ENCODE assay signal across 8 cellular contexts in the genomic region with DNA sequence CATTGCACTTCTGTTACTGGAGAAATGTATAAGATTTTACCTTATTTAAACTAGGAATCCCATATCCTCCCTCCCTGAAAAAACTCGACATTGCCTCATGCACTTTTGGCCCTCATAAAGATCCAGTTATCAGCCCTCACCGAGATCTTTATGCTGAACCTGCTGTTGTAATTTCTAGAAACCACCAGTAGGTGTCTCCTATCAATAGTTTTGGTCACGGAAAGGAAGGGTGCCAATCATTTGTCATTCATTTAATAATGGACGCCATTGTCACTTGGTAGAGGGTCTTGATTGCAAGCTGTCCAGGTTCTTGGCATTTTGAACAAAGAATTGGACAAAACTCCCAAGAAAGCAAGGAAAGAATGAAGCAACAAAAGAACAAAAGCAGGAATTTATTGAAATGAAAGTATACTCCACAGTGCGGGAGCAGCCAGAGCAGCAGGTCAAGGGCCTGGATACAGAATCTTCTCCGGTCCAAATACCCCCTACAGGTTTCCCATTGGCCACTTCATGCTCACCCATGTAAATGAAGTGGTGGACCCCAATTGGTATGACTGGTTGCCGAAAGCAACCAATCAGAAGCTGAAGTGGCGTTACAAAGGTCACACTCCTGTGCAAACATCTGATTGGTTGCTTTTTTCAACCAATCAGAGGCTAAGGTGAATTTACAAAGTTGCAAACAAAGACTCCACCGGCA.
DNase-seq lines count a peak whose midpoint lies in the region; ATAC-seq and TF ChIP-seq lines count a peak whose summit lies in the region.

No MANE protein-coding gene starts in this region.

- CTCF ChIA-PET in activated CD8-positive, alpha-beta T cell treated with anti-CD3 and anti-CD28 coated beads for 36 hours (lab: Charles Lee) = interaction anchor here (1.2 kb wide), 1 partner anchor 80 kb away, joined by 3 read pairs; no protein-coding TSS in a partner anchor

- intact Hi-C loops in activated CD8-positive, alpha-beta T cell treated with anti-CD3 and anti-CD28 coated beads for 36 hours (cut with micrococcal nuclease) = no loop called here

- peak; percentile 77 for ATAC-seq in HG02763 (IDR thresholded peaks at IDR 0.05; ENCODE audit: unreplicated experiment)
- peak; percentile 39 for ATAC-seq in activated CD8-positive, alpha-beta T cell treated with anti-CD3 and anti-CD28 coated beads for 36 hours

- TF ChIP-seq CTCF in AG09319 (IDR thresholded peaks at IDR 0.05; ENCODE audit: low read depth, low read length) = peak; percentile 69
- TF ChIP-seq CTCF in GM13977 (IDR thresholded peaks at IDR 0.05; ENCODE audit: extremely low read depth, insufficient read depth, missing control alignments) = peak; percentile 61
- peak; percentile 76 for TF ChIP-seq CTCF in activated CD8-positive, alpha-beta T cell treated with anti-CD3 and anti-CD28 coated beads for 36 hours (IDR thresholded peaks at IDR 0.05)

- peaks cover 2% of the 10 kb centered on the region for H3K9me3 Mint-ChIP-seq in activated CD8-positive, alpha-beta T cell treated with anti-CD3 and anti-CD28 coated beads for 36 hours

- no peak overlapping the region for H3K27ac Mint-ChIP-seq in activated CD8-positive, alpha-beta T cell treated with anti-CD3 and anti-CD28 coated beads for 36 hours

- in situ Hi-C loops in GM13977 (cut with MboI; ENCODE audit: low pct_unique_long_range_greater_than_20kb, low sequenced_read_pairs, unreplicated experiment) = no loop called here

- H3K4me3 Mint-ChIP-seq in activated CD8-positive, alpha-beta T cell treated with anti-CD3 and anti-CD28 coated beads for 36 hours = peak overlapping the region; percentile 31

- DNase-seq in AG09319 (ENCODE audit: extremely low read depth, low read depth) (no peak), GM13977 (ENCODE audit: low spot score) (peak; percentile 50), NCI-H146 (lab: John Stamatoyannopoulos, UW) (peak; percentile 25), iPS DF 4.7 (ENCODE audit: extremely low read depth, low spot score) (peak; percentile 28), superior temporal gyrus (ENCODE audit: extremely low spot score) (peak; percentile 60)
- no peak for DNase-seq in activated CD8-positive, alpha-beta T cell treated with anti-CD3 and anti-CD28 coated beads for 36 hours
- no peak for DNase-seq in stimulated activated CD4-positive, alpha-beta T cell treated with anti-CD3 and anti-CD28 coated beads, Interleukin-2, amount 100 ng/mL, for 48 hours

- H3K4me1 Mint-ChIP-seq in activated CD8-positive, alpha-beta T cell treated with anti-CD3 and anti-CD28 coated beads for 36 hours (ENCODE audit: low read depth) = peaks cover 3% of the 10 kb centered on the region

- no peaks in the 10 kb centered on the region for H3K36me3 Mint-ChIP-seq in activated CD8-positive, alpha-beta T cell treated with anti-CD3 and anti-CD28 coated beads for 36 hours (ENCODE audit: low read depth)

- no peaks in the 10 kb centered on the region for H3K27me3 Mint-ChIP-seq in activated CD8-positive, alpha-beta T cell treated with anti-CD3 and anti-CD28 coated beads for 36 hours

- POLR2A ChIA-PET in activated CD8-positive, alpha-beta T cell treated with anti-CD3 and anti-CD28 coated beads for 36 hours (lab: Charles Lee) = no interaction called here

Comparison
In these comparisons a context has a peak if more than half of its experiments do, and no peak if none do; other contexts are left out.
1. DNase-seq: peak in GM13977 (single experiment), NCI-H146 (single experiment), iPS DF 4.7 (single experiment) and superior temporal gyrus (single experiment); none in AG09319 (single experiment), activated CD8-positive, alpha-beta T cell treated with anti-CD3 and anti-CD28 coated beads for 36 hours (single experiment) and stimulated activated CD4-positive, alpha-beta T cell treated with anti-CD3 and anti-CD28 coated beads, Interleukin-2, amount 100 ng/mL, for 48 hours (0 of 2).
2. Peak in every context shown above with its lines, with median percentiles within 50 percentile points of each other: CTCF ChIP-seq.